ENCODE assay signal across 8 cellular contexts in genomic region chr14:105490572-105491365, GRCh38. TPM values are rescaled to one million over a fixed set of nuclear protein-coding genes. Genes with fewer than 3 reads are reported as not detected.
DNase-seq lines count a peak whose midpoint lies in the region; ATAC-seq and TF ChIP-seq lines count a peak whose summit lies in the region.

A gene with protein sequence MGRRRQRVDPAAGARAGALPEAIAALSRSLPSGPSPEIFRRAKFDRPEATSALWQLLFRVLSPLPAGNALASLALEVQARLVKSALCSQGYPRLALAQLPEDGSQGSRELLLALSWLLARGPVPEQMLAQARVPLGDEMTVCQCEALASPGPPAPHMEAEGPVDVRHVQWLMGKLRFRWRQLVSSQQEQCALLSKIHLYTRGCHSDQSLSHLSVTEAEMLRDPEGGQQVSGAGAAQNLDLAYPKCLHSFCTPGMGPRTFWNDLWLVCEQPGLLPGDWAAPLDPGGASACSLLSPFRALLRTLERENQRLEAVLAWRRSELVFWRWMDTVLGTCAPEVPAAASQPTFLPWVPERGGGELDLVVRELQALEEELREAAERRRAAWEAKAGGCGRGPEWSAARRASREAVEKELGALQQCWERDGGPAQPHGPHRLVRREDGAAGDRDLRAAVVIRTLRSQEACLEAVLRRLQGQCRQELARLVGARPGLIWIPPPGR (plus strand): TSS chr14:105491246. CDS start chr14:105491376, 130 bp downstream.

- peak; percentile 100 for DNase-seq in GM12865 (ENCODE audit: low read depth)
- DNase-seq in NCI-H1105 (lab: John Stamatoyannopoulos, UW): peak; percentile 100
- DNase-seq in SKM-1 treated with dmso at 0.1 percent for 144 hours (lab: John Stamatoyannopoulos, UW; ENCODE audit: unreplicated experiment): peak; percentile 91
- peak; percentile 97 for DNase-seq in glomerular endothelial cell (ENCODE audit: extremely low read depth, low read depth, low spot score)
- peak; percentile 99 for DNase-seq in occipital lobe (lab: John Stamatoyannopoulos, UW)
- peak; percentile 100 for DNase-seq in testis

- H3K9me3 ChIP-seq in testis: no peaks in the 10 kb centered on the region

- peaks cover 25% of the 10 kb centered on the region for H3K4me1 ChIP-seq in testis

- no peaks in the 10 kb centered on the region for H3K9me3 Mint-ChIP-seq in activated naive CD8-positive, alpha-beta T cell (ENCODE audit: low read depth)

- no peaks in the 10 kb centered on the region for H3K36me3 ChIP-seq in testis (ENCODE audit: low read depth, missing control alignments)

- peak within 1 kb of the TSS; percentile 83 for H3K27ac Mint-ChIP-seq in activated naive CD8-positive, alpha-beta T cell

- TF ChIP-seq POLR2A in testis (IDR thresholded peaks at IDR 0.05): no peak

- H3K4me3 ChIP-seq in GM12865 (ENCODE audit: low read depth, low read length): peak within 1 kb of the TSS; percentile 88
- H3K4me3 ChIP-seq in testis: peak within 1 kb of the TSS; percentile 68 to 76

- H3K27ac ChIP-seq in testis: peak within 1 kb of the TSS; percentile 82 to 90

- peak; percentile 72 for ATAC-seq in HG02642 (IDR thresholded peaks at IDR 0.05; ENCODE audit: poor library complexity, unreplicated experiment)

- no peaks in the 10 kb centered on the region for H3K27me3 ChIP-seq in testis

- intact Hi-C loops in testis (cut with DNase I; ENCODE audit: low total_unique reads): no loop called here

- no peaks in the 10 kb centered on the region for H3K27me3 Mint-ChIP-seq in activated naive CD8-positive, alpha-beta T cell

- 0% methylated on average over 3 to 44 of the region's 94 CpGs for WGBS in testis, 2 donors

- no peaks in the 10 kb centered on the region for H3K36me3 Mint-ChIP-seq in activated naive CD8-positive, alpha-beta T cell

- peak within 1 kb of the TSS; percentile 87 for H3K4me3 Mint-ChIP-seq in activated naive CD8-positive, alpha-beta T cell

- H3K4me1 Mint-ChIP-seq in activated naive CD8-positive, alpha-beta T cell (ENCODE audit: low read depth): peaks cover 17% of the 10 kb centered on the region

- peak; percentile 87 for TF ChIP-seq CTCF in GM12865 (IDR thresholded peaks at IDR 0.05; ENCODE audit: insufficient read depth, low read depth, low read length, missing control alignments)
- peak; percentile 73 to 97 (median 96) for TF ChIP-seq CTCF in testis (IDR thresholded peaks at IDR 0.05)

RNA-seq across cellular contexts. Expression of the gene that starts here (rescaled TPM):
- total RNA-seq in glomerular endothelial cell (5.4 and 12.3 TPM in 2 replicates), occipital lobe (5.6 TPM), testis (10 to 100 TPM; 16.4 to 16.7 TPM)
- 8.8 TPM for polyA plus RNA-seq in testis (ENCODE audit: insufficient read depth, low read depth, low replicate concordance)

Comparison
In these comparisons a context has a peak if more than half of its experiments do, and no peak if none do; other contexts are left out.
1. Peak in every context shown above with its lines: DNase-seq, ATAC-seq, H3K4me3 ChIP-seq and H3K27ac ChIP-seq.